In the genomic region with DNA sequence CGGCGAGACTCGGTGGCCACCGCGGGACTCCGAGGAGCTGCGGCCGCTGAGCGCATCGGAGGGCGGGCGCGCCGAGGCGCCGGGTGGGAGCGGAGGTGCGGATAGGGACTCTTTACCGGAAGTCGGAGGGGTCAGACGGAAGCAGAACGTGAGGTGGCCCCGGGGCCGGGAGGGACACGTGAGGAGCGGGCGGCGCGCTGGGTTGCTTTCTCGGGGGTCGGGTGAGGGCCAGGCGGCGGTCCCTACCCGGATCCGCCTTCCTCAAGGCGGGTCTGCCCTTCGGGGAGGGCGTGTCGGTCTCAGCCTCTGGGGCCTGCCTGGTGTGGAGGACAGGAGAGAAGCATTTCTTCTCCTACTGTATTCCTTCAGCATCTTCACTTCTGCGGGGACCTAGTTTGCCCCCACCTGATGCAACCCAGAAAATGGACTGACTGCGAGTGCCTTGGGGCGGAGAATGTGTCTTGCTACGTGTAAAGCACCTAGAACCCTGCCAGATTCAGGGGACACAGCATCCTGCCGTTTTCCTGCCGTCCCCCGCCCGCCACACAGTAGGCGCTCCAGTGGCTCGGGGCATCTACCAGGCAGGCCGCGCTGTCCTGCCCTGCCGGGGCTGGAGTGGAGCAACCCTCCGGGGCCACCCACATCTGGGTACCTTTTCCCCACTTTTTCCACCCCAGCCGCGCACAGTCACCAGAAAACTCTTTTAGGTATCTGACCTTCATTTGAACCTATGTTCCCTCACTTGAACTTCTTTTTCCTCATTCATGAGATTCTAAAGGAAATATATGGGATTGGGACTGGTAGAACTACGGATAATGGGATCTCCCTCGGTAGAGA, we compare ENCODE assay signal across 8 cellular contexts. TPM values are rescaled to one million over a fixed set of nuclear protein-coding genes. Genes with fewer than 3 reads are reported as not detected.
DNase-seq lines count a peak whose midpoint lies in the region; ATAC-seq and TF ChIP-seq lines count a peak whose summit lies in the region.

No MANE protein-coding gene starts in this region.

- peak overlapping the region; percentile 70 for H3K27ac Mint-ChIP-seq in activated CD4-positive, alpha-beta memory T cell treated with anti-CD3 and anti-CD28 coated beads, Interleukin-2, amount 10 ng/mL, durations not matched to agents 7 days and 5 days

- peak overlapping the region; percentile 74 to 84 for H3K9ac ChIP-seq in duodenal mucosa (ENCODE audit: low read depth in 1 of 2, low read length in 2 of 2)

- DNase-seq in NCI-H748 treated with DMSO at 0.1 percent for 48 hours (lab: John Stamatoyannopoulos, UW) (peak; percentile 74), lower leg skin (ENCODE audit: low spot score in 2 of 2) (peak; percentile 84 to 98)
- DNase-seq in activated CD4-positive, alpha-beta memory T cell treated with anti-CD3 and anti-CD28 coated beads, Interleukin-2, amount 10 ng/mL, durations not matched to agents 7 days and 5 days, result peak; percentile 82
- peak; percentile 90 for DNase-seq in stimulated activated CD4-positive, alpha-beta T cell treated with anti-CD3 and anti-CD28 coated beads, Interleukin-4, amount 100 ng/mL, for 24 hours

- no peaks in the 10 kb centered on the region for H3K9me3 Mint-ChIP-seq in activated CD4-positive, alpha-beta memory T cell treated with anti-CD3 and anti-CD28 coated beads, Interleukin-2, amount 10 ng/mL, durations not matched to agents 7 days and 5 days

- peak in 1 of 2 donors; percentile 65 for TF ChIP-seq POLR2A in lower leg skin (IDR thresholded peaks at IDR 0.05)

- H3K4me3 Mint-ChIP-seq in activated CD4-positive, alpha-beta memory T cell treated with anti-CD3 and anti-CD28 coated beads, Interleukin-2, amount 10 ng/mL, durations not matched to agents 7 days and 5 days, result peak overlapping the region; percentile 81

- H3K36me3 Mint-ChIP-seq in activated CD4-positive, alpha-beta memory T cell treated with anti-CD3 and anti-CD28 coated beads, Interleukin-2, amount 10 ng/mL, durations not matched to agents 7 days and 5 days (ENCODE audit: low read depth), result peaks cover 5% of the 10 kb centered on the region

- H3K4me1 ChIP-seq in duodenal mucosa (ENCODE audit: control insufficient read depth in 1 of 2, insufficient read depth in 2 of 2, low read length in 2 of 2), result peaks cover 19 to 21% of the 10 kb centered on the region in 2 donors

- H3K27me3 ChIP-seq in duodenal mucosa (ENCODE audit: control insufficient read depth in 1 of 2, insufficient read depth in 2 of 2, low read length in 2 of 2), result no peaks in the 10 kb centered on the region

- peaks cover 32% of the 10 kb centered on the region for H3K4me1 Mint-ChIP-seq in activated CD4-positive, alpha-beta memory T cell treated with anti-CD3 and anti-CD28 coated beads, Interleukin-2, amount 10 ng/mL, durations not matched to agents 7 days and 5 days

- no peak for TF ChIP-seq CTCF in C4-2B (conservative IDR thresholded peaks at IDR 0.05)
- TF ChIP-seq CTCF in lower leg skin (IDR thresholded peaks at IDR 0.05), result no peak

- H3K27ac ChIP-seq in C4-2B (peak overlapping the region; percentile 88), duodenal mucosa (ENCODE audit: low read depth, low read length) (peak overlapping the region; percentile 91)

- intact Hi-C loops in lower leg skin (cut with DNase I; ENCODE audit: low total_unique reads), result no loop called here

- no peaks in the 10 kb centered on the region for H3K9me3 ChIP-seq in duodenal mucosa (ENCODE audit: control insufficient read depth in 1 of 2, low read length in 2 of 2)

- ATAC-seq in GM19372 (IDR thresholded peaks at IDR 0.05; ENCODE audit: low read depth, unreplicated experiment) (peak; percentile 62), HG03520 (IDR thresholded peaks at IDR 0.05; ENCODE audit: unreplicated experiment) (peak; percentile 53)

- H3K4me3 ChIP-seq in duodenal mucosa (ENCODE audit: low read depth in 1 of 2, low read length in 2 of 2) (peak overlapping the region; percentile 83 to 96), lower leg skin (ENCODE audit: low read depth, poor library complexity, severe bottlenecking) (peak overlapping the region; percentile 81)

- H3K27me3 Mint-ChIP-seq in activated CD4-positive, alpha-beta memory T cell treated with anti-CD3 and anti-CD28 coated beads, Interleukin-2, amount 10 ng/mL, durations not matched to agents 7 days and 5 days, result no peaks in the 10 kb centered on the region

- WGBS in lower leg skin, 2 donors, result 0 to 1% methylated on average over 18 to 53 of the region's 57 CpGs

- no peaks in the 10 kb centered on the region for H3K36me3 ChIP-seq in duodenal mucosa (ENCODE audit: control insufficient read depth in 1 of 2, insufficient read depth in 2 of 2, low read length in 2 of 2)

- CTCF ChIA-PET in activated CD4-positive, alpha-beta memory T cell treated with anti-CD3 and anti-CD28 coated beads, Interleukin-2, amount 10 ng/mL, durations not matched to agents 7 days and 5 days (lab: Charles Lee), result no interaction called here

- POLR2A ChIA-PET in activated CD4-positive, alpha-beta memory T cell treated with anti-CD3 and anti-CD28 coated beads, Interleukin-2, amount 10 ng/mL, durations not matched to agents 7 days and 5 days (lab: Charles Lee), result interaction anchor here (0.7 to 1.2 kb wide), 2 partner anchors 183 to 242 kb away, joined by 3 to 5 read pairs; partner anchors contain the start of gene MAPKAPK5

RNA-seq across cellular contexts. Expression of gene ATXN2, which starts 0.6 kb away (rescaled TPM):
- 10 to 100 TPM; 35.1 to 35.3 TPM for total RNA-seq in activated CD4-positive, alpha-beta memory T cell treated with anti-CD3 and anti-CD28 coated beads, Interleukin-2, amount 10 ng/mL, durations not matched to agents 7 days and 5 days
- 10 to 100 TPM; 20.3 to 42.9 (median 25.9) TPM for total RNA-seq in lower leg skin

Comparison
In these comparisons a context has a peak if more than half of its experiments do, and no peak if none do; other contexts are left out.
1. Peak in every context shown above with its lines: DNase-seq, ATAC-seq, H3K4me3 ChIP-seq and H3K27ac ChIP-seq.